ENCODE assay signal across 14 cellular contexts in the genomic region with DNA sequence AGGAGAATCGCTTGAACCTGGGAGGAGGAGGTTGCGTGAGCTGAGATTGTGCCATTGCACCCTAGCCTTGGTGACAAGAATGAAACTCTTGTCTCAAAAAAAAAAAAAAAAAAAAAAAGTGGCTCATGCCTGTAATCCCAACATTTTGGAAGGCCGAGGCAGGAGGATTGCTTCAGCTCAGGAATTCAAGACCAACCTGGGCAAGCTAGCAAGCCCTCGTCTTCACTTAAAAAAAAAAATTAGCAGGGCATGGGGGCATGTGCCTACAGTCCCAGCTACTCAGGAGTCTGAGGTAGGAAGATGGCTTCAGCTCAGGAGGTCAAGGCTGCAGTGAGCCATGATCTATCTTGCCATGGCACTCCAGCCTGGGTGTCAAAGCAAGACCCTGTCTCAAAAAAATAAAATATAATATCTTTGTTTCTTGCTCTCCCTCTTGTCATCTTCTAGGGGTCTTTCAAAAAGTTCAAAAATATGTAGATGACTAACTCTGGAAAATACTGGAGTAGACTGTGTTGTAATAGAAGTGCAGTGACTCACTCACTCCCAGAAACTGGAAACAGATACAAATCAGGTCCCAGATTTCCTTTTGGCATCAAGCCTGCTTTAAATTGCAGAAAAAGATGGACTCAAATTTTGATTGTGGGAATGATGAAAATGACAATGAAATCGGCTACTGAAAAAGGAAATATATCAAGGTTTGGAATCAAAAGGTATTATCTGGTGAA. TPM values are rescaled to one million over a fixed set of nuclear protein-coding genes. Genes with fewer than 3 reads are reported as not detected.
DNase-seq lines count a peak whose midpoint lies in the region; ATAC-seq, FAIRE-seq and TF ChIP-seq lines count a peak whose summit lies in the region.
"Had no signal": no experiment of that assay in that cellular context is flagged by ENCODE, and none has a peak within 500 bp of the region (broad histone marks: within the 10 kb centered on the region; RNA-seq: fewer than 3 reads in every experiment).

No MANE protein-coding gene starts in this region.

- peaks cover 4% of the 10 kb centered on the region; the same call in 1 of the 2 replicates for H4K20me1 ChIP-seq in K562 (replicated peaks; ENCODE audit: control insufficient read depth, insufficient read depth, low read length)

- H3K27ac ChIP-seq in K562 (ENCODE audit: extremely low read depth, low read depth, low read length) (no peak overlapping the region), left ventricle myocardium inferior (replicated peaks) (no peak overlapping the region)

- DNase-seq in AG09309 (ENCODE audit: low read depth) (peak; percentile 52), HS-27A (ENCODE audit: low read depth) (peak; percentile 50), K562 (ENCODE audit: extremely low read depth in 1 of 4, low spot score in 3 of 4) (no peak), kidney glomerular epithelial cell (lab: John Stamatoyannopoulos, UW) (peak; percentile 32), left ventricle myocardium inferior (no peak)
- DNase-seq in stimulated activated CD4-positive, alpha-beta T cell treated with anti-CD3 and anti-CD28 coated beads, Interleukin-4, amount 100 ng/mL, for 24 hours, result no peak
- DNase-seq in activated CD4-positive, alpha-beta T cell treated with anti-CD3 and anti-CD28 coated beads for 1 hour, result no peak
- no peak for DNase-seq in stimulated activated CD4-positive, alpha-beta T cell treated with anti-CD3 and anti-CD28 coated beads, Interleukin-12 subunit alpha, Interleukin-12 subunit beta, amount 100 ng/mL, for 4 hours
- DNase-seq: activated CD8-positive, alpha-beta memory T cell treated with anti-CD3 and anti-CD28 coated beads for 24 hours; Karpas-422; naive B cell; NCI-H2171; stimulated activated CD8-positive, alpha-beta memory T cell treated with anti-CD3 and anti-CD28 coated beads, Interleukin-4, amount 100 ng/mL, for 48 hours had no signal

- no peaks in the 10 kb centered on the region for H3K9me3 ChIP-seq in K562 (replicated peaks; ENCODE audit: control insufficient read depth, insufficient read depth, low read depth, low read length)
- H3K9me3 ChIP-seq in left ventricle myocardium inferior (replicated peaks), result no peaks in the 10 kb centered on the region

- no peak for TF ChIP-seq CTCF in AG09309 (IDR thresholded peaks at IDR 0.05; ENCODE audit: control insufficient read depth, insufficient read depth, low read depth, low read length, missing control alignments)
- TF ChIP-seq CTCF in K562 (IDR thresholded peaks at IDR 0.05 in 2 of 3, conservative IDR thresholded peaks at IDR 0.05 in 1 of 3; ENCODE audit: insufficient read depth in 2 of 3, low read depth in 1 of 3, low read length in 3 of 3), result no peak
- TF ChIP-seq CTCF in left ventricle myocardium inferior (IDR thresholded peaks at IDR 0.05; ENCODE audit: borderline replicate concordance), result no peak

- no peak overlapping the region for H2AFZ ChIP-seq in K562 (ENCODE audit: low read depth, low read length)

- WGBS in K562 (ENCODE audit: insufficient coverage, low coverage, missing lambda C conversion rate), result 28% methylated on average over 4 of the region's 5 CpGs

- in situ Hi-C loops in K562 (cut with MboI), result no loop called here

- TF ChIP-seq POLR2A in K562 (conservative IDR thresholded peaks at IDR 0.05), result no peak

- no peak overlapping the region for H3K4me3 ChIP-seq in AG09309 (ENCODE audit: control insufficient read depth, low read depth, low read length)
- H3K4me3 ChIP-seq in K562, result no peak overlapping the region
- no peak overlapping the region for H3K4me3 ChIP-seq in left ventricle myocardium inferior
- H3K4me3 ChIP-seq: GM12878 had no signal

- no peak for FAIRE-seq in K562 (lab: Jason Lieb, UNC)
- FAIRE-seq: GM12878 had no signal

- no peak overlapping the region for H3K9ac ChIP-seq in K562 (ENCODE audit: insufficient read depth in 1 of 2, low read depth in 2 of 2, low read length in 2 of 2)

- POLR2A ChIA-PET in K562 (lab: Yijun Ruan, JAX), result interaction anchor here (1.1 to 6.1 kb wide), 4 partner anchors 10 to 18 kb away, joined by 4 to 34 read pairs (median 12); partner anchors contain the start of gene PPIL4

- H3K9me1 ChIP-seq in K562 (ENCODE audit: control insufficient read depth, insufficient read depth, low read length), result no peaks in the 10 kb centered on the region

- TF ChIP-seq RAD21 in K562 (CRISPR knock-in tag; conservative IDR thresholded peaks at IDR 0.05 in 1 of 2, IDR thresholded peaks at IDR 0.05 in 1 of 2), result no peak

- H3K4me2 ChIP-seq in K562 (ENCODE audit: insufficient read depth, low read length), result no peak overlapping the region

- H3K27me3 ChIP-seq in K562 (ENCODE audit: control insufficient read depth in 2 of 2, insufficient read depth in 2 of 2, low read length in 2 of 2), result no peaks in the 10 kb centered on the region
- H3K27me3 ChIP-seq in left ventricle myocardium inferior (ENCODE audit: low read depth), result no peaks in the 10 kb centered on the region

- H3K36me3 ChIP-seq in K562 (ENCODE audit: control insufficient read depth, insufficient read depth, low read length) (no peaks in the 10 kb centered on the region), left ventricle myocardium inferior (no peaks in the 10 kb centered on the region)

- H3K4me1 ChIP-seq in K562 (replicated peaks in 1 of 2; ENCODE audit: control insufficient read depth in 2 of 2, insufficient read depth in 2 of 2, low read length in 2 of 2) (peaks cover 6 to 17% of the 10 kb centered on the region in 2 experiments; a peak in 4 of 5 replicates), left ventricle myocardium inferior (peaks cover 34% of the 10 kb centered on the region)

- intact Hi-C loops in K562 (cut with micrococcal nuclease), result loop anchor here (10.0 kb wide), 2 partner anchors 301 to 441 kb away; partner anchors contain the start of gene LRP11
- intact Hi-C loops in left ventricle myocardium inferior (cut with micrococcal nuclease), result no loop called here

- no peak for ATAC-seq in K562
- ATAC-seq: GM12878 had no signal

- BruUV-seq in K562 (replicated peaks; lab: Mats Ljungman, UMichigan), result no TSS peak

- peaks cover 22% of the 10 kb centered on the region for H3K79me2 ChIP-seq in K562 (ENCODE audit: control insufficient read depth, insufficient read depth, low read length)

- TF ChIP-seq EP300 in K562 (IDR thresholded peaks at IDR 0.05; ENCODE audit: low read length), result no peak

- CTCF ChIA-PET in K562 (lab: Yijun Ruan, JAX; ENCODE audit: low intra/inter-chr PET ratio), result interaction anchor here (0.6 kb wide), 1 partner anchor 270 kb away, joined by 6 read pairs; no protein-coding TSS in a partner anchor

TF ChIP-seq in K562, 482 proteins besides CTCF, POLR2A, EP300 and RAD21 (continues in another document):
- TF ChIP-seq RBM34 (IDR thresholded peaks at IDR 0.05; ENCODE audit: borderline replicate concordance, insufficient read depth, low read length) (no peak), CREB1 (IDR thresholded peaks at IDR 0.05) (no peak), CREB1 (CRISPR knock-in tag; IDR thresholded peaks at IDR 0.05) (no peak), HMG20B (CRISPR knock-in tag; IDR thresholded peaks at IDR 0.05) (no peak), DPF2 (IDR thresholded peaks at IDR 0.05) (0 out of 2 replicates have a peak, but pooled peaks have one; percentile 19), PML (IDR thresholded peaks at IDR 0.05; ENCODE audit: low read length) (no peak), JUN (IDR thresholded peaks at IDR 0.05; ENCODE audit: borderline replicate concordance, low read depth, low read length) (0 out of 2 replicates have a peak, but pooled peaks have one; percentile 40), JUN (CRISPR knock-in tag; IDR thresholded peaks at IDR 0.05; ENCODE audit: borderline replicate concordance) (no peak), NFIC (IDR thresholded peaks at IDR 0.05) (peak; percentile 27; the same call in 1 of the 2 replicates)

RNA-seq across cellular contexts. Expression of gene GINM1, which starts 2.8 kb away (rescaled TPM):
- 11.6 and 25.2 TPM in 2 replicates for total RNA-seq in K562 (2011; cell fraction: chromatin; rRNA removed; ENCODE audit: low replicate concordance)
- total RNA-seq in K562 (2011; cell fraction: nucleolus; rRNA removed), result 10.0 and 11.8 TPM in 2 replicates
- total RNA-seq in K562 (2011; cell fraction: nucleoplasm; rRNA removed), result 15.3 and 19.5 TPM in 2 replicates
- 11.4 and 15.4 TPM in 2 replicates for total RNA-seq in K562 (2014; rRNA removed)
- 19.3 and 23.8 TPM in 2 replicates for total RNA-seq in K562 (2014; rRNA removed; fragmentation: Illumina TruSeq; extraction: Trizol)
- total RNA-seq in K562 (2015; rRNA removed; fragmentation: Illumina TruSeq; extraction: Trizol), result 16.2 and 16.5 TPM in 2 replicates
- total RNA-seq in K562 (2021), result 13.9 and 15.7 TPM in 2 replicates
- polyA plus RNA-seq in K562 (2011; rRNA removed), result 11.6 and 14.2 TPM in 2 replicates
- polyA plus RNA-seq in K562 (2011; cell fraction: cytosol; rRNA removed), result 3.3 and 5.5 TPM in 2 replicates
- 4.1 and 4.2 TPM in 2 replicates for polyA plus RNA-seq in K562 (2011; cell fraction: nucleus; rRNA removed)
- 13.8 and 23.0 TPM in 2 replicates for polyA plus RNA-seq in K562 (2012)
- 15.2 and 15.4 TPM in 2 replicates for polyA plus RNA-seq in K562 (2014; fragmentation: Illumina TruSeq; extraction: Trizol)
- 1 to 10 TPM; 5.0 to 6.1 TPM for polyA plus RNA-seq in K562 (2014; fragmentation: Nextera tagmentation; extraction: Ambion mirVana)
- 12.9 and 13.0 TPM in 2 replicates for polyA plus RNA-seq in K562 (2014; rRNA removed)
- polyA minus RNA-seq in K562 (2011; rRNA and poly(A)+ RNA removed), result 8.1 and 9.8 TPM in 2 replicates
- polyA minus RNA-seq in K562 (2011; cell fraction: cytosol; rRNA and poly(A)+ RNA removed), result 5.5 and 8.3 TPM in 2 replicates
- polyA minus RNA-seq in K562 (2011; cell fraction: nucleus; rRNA and poly(A)+ RNA removed), result 2.8 and 3.6 TPM in 2 replicates
- 52.0 TPM for total RNA-seq in left ventricle myocardium inferior

RNA-seq across cellular contexts. Expression of gene PPIL4, which starts 17.5 kb away (rescaled TPM):
- total RNA-seq in K562 (2011; cell fraction: chromatin; rRNA removed; ENCODE audit: low replicate concordance), result 10.8 and 40.4 TPM in 2 replicates
- total RNA-seq in K562 (2011; cell fraction: nucleolus; rRNA removed), result 3.9 and 4.8 TPM in 2 replicates
- total RNA-seq in K562 (2011; cell fraction: nucleoplasm; rRNA removed), result 12.2 and 16.3 TPM in 2 replicates
- 29.5 and 36.9 TPM in 2 replicates for total RNA-seq in K562 (2014; rRNA removed)
- 53.7 and 59.5 TPM in 2 replicates for total RNA-seq in K562 (2014; rRNA removed; fragmentation: Illumina TruSeq; extraction: Trizol)
- total RNA-seq in K562 (2015; rRNA removed; fragmentation: Illumina TruSeq; extraction: Trizol), result 52.3 and 54.0 TPM in 2 replicates
- 26.9 and 29.1 TPM in 2 replicates for total RNA-seq in K562 (2021)
- polyA plus RNA-seq in K562 (2011; rRNA removed), result 11.7 and 14.5 TPM in 2 replicates
- 1.4 and 4.7 TPM in 2 replicates for polyA plus RNA-seq in K562 (2011; cell fraction: cytosol; rRNA removed)
- 4.0 and 8.9 TPM in 2 replicates for polyA plus RNA-seq in K562 (2011; cell fraction: nucleus; rRNA removed)
- polyA plus RNA-seq in K562 (2012), result 17.7 and 23.4 TPM in 2 replicates
- polyA plus RNA-seq in K562 (2014; fragmentation: Illumina TruSeq; extraction: Trizol), result 34.9 and 45.9 TPM in 2 replicates
- 10 to 100 TPM; 48.5 to 55.2 TPM for polyA plus RNA-seq in K562 (2014; fragmentation: Nextera tagmentation; extraction: Ambion mirVana)
- 26.4 and 32.2 TPM in 2 replicates for polyA plus RNA-seq in K562 (2014; rRNA removed)
- polyA minus RNA-seq in K562 (2011; rRNA and poly(A)+ RNA removed), result 20.1 and 25.6 TPM in 2 replicates
- polyA minus RNA-seq in K562 (2011; cell fraction: cytosol; rRNA and poly(A)+ RNA removed), result 11.4 and 13.6 TPM in 2 replicates
- polyA minus RNA-seq in K562 (2011; cell fraction: nucleus; rRNA and poly(A)+ RNA removed), result 6.7 and 10.3 TPM in 2 replicates
- total RNA-seq in left ventricle myocardium inferior, result 15.7 TPM

Comparison
In these comparisons a context has a peak if more than half of its experiments do, and no peak if none do; other contexts are left out.
1. DNase-seq: peak in AG09309 (single experiment), HS-27A (single experiment) and kidney glomerular epithelial cell (single experiment); none in K562 (0 of 4), left ventricle myocardium inferior (single experiment), stimulated activated CD4-positive, alpha-beta T cell treated with anti-CD3 and anti-CD28 coated beads, Interleukin-4, amount 100 ng/mL, for 24 hours (single experiment), activated CD4-positive, alpha-beta T cell treated with anti-CD3 and anti-CD28 coated beads for 1 hour (single experiment) and stimulated activated CD4-positive, alpha-beta T cell treated with anti-CD3 and anti-CD28 coated beads, Interleukin-12 subunit alpha, Interleukin-12 subunit beta, amount 100 ng/mL, for 4 hours (single experiment).